In the genomic region with DNA sequence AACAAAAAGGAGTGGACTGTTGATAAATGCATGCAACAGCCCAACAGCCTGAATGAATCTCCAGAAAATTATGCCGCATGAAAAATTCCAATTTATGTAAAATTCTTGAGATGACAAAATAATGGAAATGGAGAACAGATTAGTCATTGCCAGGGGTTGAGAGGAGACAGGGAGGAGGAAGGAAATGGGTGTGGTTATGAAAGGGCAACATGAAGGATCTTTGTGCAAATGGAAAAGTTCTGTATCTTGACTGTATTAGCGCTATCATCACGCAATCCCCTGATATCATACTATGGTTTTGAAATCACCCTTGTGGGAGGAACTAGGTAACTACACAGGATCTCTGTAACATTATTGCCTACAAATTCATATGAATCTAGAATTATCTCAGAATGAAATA, we compare ENCODE assay signal across 26 cellular contexts.
"Had no signal": no experiment of that assay in that cellular context is flagged by ENCODE, and none has a peak within 500 bp of the region (broad histone marks: within the 10 kb centered on the region; RNA-seq: fewer than 3 reads in every experiment).

No MANE protein-coding gene starts in this region.

- H3K4me1 Mint-ChIP-seq: activated CD4-positive, alpha-beta memory T cell treated with anti-CD3 and anti-CD28 coated beads, Interleukin-2, amount 10 ng/mL, durations not matched to agents 7 days and 5 days; activated CD4-positive, alpha-beta T cell treated with anti-CD3 and anti-CD28 coated beads, Interleukin-2, amount 10 ng/mL, durations not matched to agents 7 days and 5 days; activated naive CD4-positive, alpha-beta T cell treated with anti-CD3 and anti-CD28 coated beads, Interleukin-2, amount 10 ng/mL, durations not matched to agents 7 days and 5 days; activated naive CD8-positive, alpha-beta T cell treated with anti-CD3 and anti-CD28 coated beads, Interleukin-2, amount 10 ng/mL, durations not matched to agents 7 days and 5 days had no signal

- ATAC-seq: activated naive CD4-positive, alpha-beta T cell treated with anti-CD3 and anti-CD28 coated beads, Interleukin-2, amount 50 U/mL, for 72 hours; activated T-cell treated with anti-CD3 and anti-CD28 coated beads, Interleukin-2, amount 50 U/mL, for 72 hours; effector memory CD8-positive, alpha-beta T cell had no signal

- H3K36me3 ChIP-seq: ascending aorta, colonic mucosa, esophagus squamous epithelium had no signal

- H3K4me1 ChIP-seq: ascending aorta, colonic mucosa, esophagus squamous epithelium had no signal

- H3K27ac Mint-ChIP-seq: activated CD4-positive, alpha-beta memory T cell treated with anti-CD3 and anti-CD28 coated beads, Interleukin-2, amount 10 ng/mL, durations not matched to agents 7 days and 5 days; activated CD4-positive, alpha-beta T cell treated with anti-CD3 and anti-CD28 coated beads, Interleukin-2, amount 10 ng/mL, durations not matched to agents 7 days and 5 days; activated naive CD4-positive, alpha-beta T cell treated with anti-CD3 and anti-CD28 coated beads, Interleukin-2, amount 10 ng/mL, durations not matched to agents 7 days and 5 days; activated naive CD4-positive, alpha-beta T cell treated with anti-CD3 and anti-CD28 coated beads, Interleukin-2, amount 50 U/mL, for 72 hours; activated naive CD8-positive, alpha-beta T cell treated with anti-CD3 and anti-CD28 coated beads, Interleukin-2, amount 10 ng/mL, durations not matched to agents 7 days and 5 days; activated T-cell treated with anti-CD3 and anti-CD28 coated beads, Interleukin-2, amount 50 U/mL, for 24 hours; activated T-cell treated with anti-CD3 and anti-CD28 coated beads, Interleukin-2, amount 50 U/mL, for 72 hours; dendritic cell treated with granulocyte-macrophage colony-stimulating factor and Interleukin-4, amounts not matched to agents 40 ng/mL and 50 ng/mL, for 4 days; effector memory CD8-positive, alpha-beta T cell had no signal

- H3K27me3 Mint-ChIP-seq: activated CD4-positive, alpha-beta memory T cell treated with anti-CD3 and anti-CD28 coated beads, Interleukin-2, amount 10 ng/mL, durations not matched to agents 7 days and 5 days; activated CD4-positive, alpha-beta T cell treated with anti-CD3 and anti-CD28 coated beads, Interleukin-2, amount 10 ng/mL, durations not matched to agents 7 days and 5 days; activated naive CD4-positive, alpha-beta T cell treated with anti-CD3 and anti-CD28 coated beads, Interleukin-2, amount 10 ng/mL, durations not matched to agents 7 days and 5 days; activated naive CD8-positive, alpha-beta T cell treated with anti-CD3 and anti-CD28 coated beads, Interleukin-2, amount 10 ng/mL, durations not matched to agents 7 days and 5 days; activated T-cell treated with anti-CD3 and anti-CD28 coated beads, Interleukin-2, amount 50 U/mL, for 24 hours; dendritic cell treated with granulocyte-macrophage colony-stimulating factor and Interleukin-4, amounts not matched to agents 40 ng/mL and 50 ng/mL, for 4 days; effector memory CD8-positive, alpha-beta T cell had no signal

- H3K27me3 ChIP-seq: ascending aorta, colonic mucosa, dorsolateral prefrontal cortex, esophagus squamous epithelium had no signal

- H3K4me3 Mint-ChIP-seq: activated CD4-positive, alpha-beta memory T cell treated with anti-CD3 and anti-CD28 coated beads, Interleukin-2, amount 10 ng/mL, durations not matched to agents 7 days and 5 days; activated CD4-positive, alpha-beta T cell treated with anti-CD3 and anti-CD28 coated beads, Interleukin-2, amount 10 ng/mL, durations not matched to agents 7 days and 5 days; activated naive CD4-positive, alpha-beta T cell treated with anti-CD3 and anti-CD28 coated beads, Interleukin-2, amount 10 ng/mL, durations not matched to agents 7 days and 5 days; activated naive CD8-positive, alpha-beta T cell treated with anti-CD3 and anti-CD28 coated beads, Interleukin-2, amount 10 ng/mL, durations not matched to agents 7 days and 5 days; activated T-cell treated with anti-CD3 and anti-CD28 coated beads, Interleukin-2, amount 50 U/mL, for 24 hours; activated T-cell treated with anti-CD3 and anti-CD28 coated beads, Interleukin-2, amount 50 U/mL, for 72 hours; dendritic cell treated with granulocyte-macrophage colony-stimulating factor and Interleukin-4, amounts not matched to agents 40 ng/mL and 50 ng/mL, for 4 days; effector memory CD8-positive, alpha-beta T cell had no signal

- H3K4me3 ChIP-seq: ascending aorta, colonic mucosa, dorsolateral prefrontal cortex, esophagus squamous epithelium had no signal

- H3K27ac ChIP-seq: ascending aorta, colonic mucosa, dorsolateral prefrontal cortex, epithelial cell of prostate, esophagus squamous epithelium had no signal

- DNase-seq: activated CD4-positive, alpha-beta memory T cell treated with anti-CD3 and anti-CD28 coated beads, Interleukin-2, amount 10 ng/mL, durations not matched to agents 7 days and 5 days; activated CD4-positive, alpha-beta T cell treated with anti-CD3 and anti-CD28 coated beads for 1 hour; activated CD4-positive, alpha-beta T cell treated with anti-CD3 and anti-CD28 coated beads for 4 hours; activated CD4-positive, alpha-beta T cell treated with anti-CD3 and anti-CD28 coated beads, Interleukin-2, amount 10 ng/mL, durations not matched to agents 7 days and 5 days; activated CD4-positive, alpha-beta T cell treated with anti-CD3 and anti-CD28 coated beads, Interleukin-2, amount 50 U/mL, for 4 hours; activated CD4-positive, CD25-positive, alpha-beta regulatory T cell; activated CD8-positive, alpha-beta memory T cell treated with anti-CD3 and anti-CD28 coated beads, Interleukin-2, amount 50 U/mL, for 48 hours; activated gamma-delta T cell; activated naive CD4-positive, alpha-beta T cell; activated naive CD4-positive, alpha-beta T cell treated with anti-CD3 and anti-CD28 coated beads, Interleukin-2, amount 10 ng/mL, durations not matched to agents 7 days and 5 days; activated naive CD8-positive, alpha-beta T cell treated with anti-CD3 and anti-CD28 coated beads, Interleukin-2, amount 10 ng/mL, durations not matched to agents 7 days and 5 days; activated T-cell treated with anti-CD3 and anti-CD28 coated beads for 4 hours; activated T-cell treated with anti-CD3 and anti-CD28 coated beads, Interleukin-2, amount 50 U/mL, for 24 hours; activated T-cell treated with anti-CD3 and anti-CD28 coated beads, Interleukin-2, amount 50 U/mL, for 72 hours; colonic mucosa; dorsolateral prefrontal cortex; effector memory CD8-positive, alpha-beta T cell; esophagus squamous epithelium; foreskin fibroblast; T-helper 2 cell had no signal

- FAIRE-seq: endothelial cell of umbilical vein, frontal cortex had no signal

- H3K36me3 Mint-ChIP-seq: activated naive CD4-positive, alpha-beta T cell treated with anti-CD3 and anti-CD28 coated beads, Interleukin-2, amount 10 ng/mL, durations not matched to agents 7 days and 5 days; activated naive CD4-positive, alpha-beta T cell treated with anti-CD3 and anti-CD28 coated beads, Interleukin-2, amount 50 U/mL, for 72 hours; activated naive CD8-positive, alpha-beta T cell treated with anti-CD3 and anti-CD28 coated beads, Interleukin-2, amount 10 ng/mL, durations not matched to agents 7 days and 5 days had no signal

- H3K9me3 ChIP-seq: ascending aorta, colonic mucosa, esophagus squamous epithelium had no signal
